ENCODE assay signal across 13 cellular contexts in genomic region chr19:40735003-40735771, GRCh38. TPM values are rescaled to one million over a fixed set of nuclear protein-coding genes. Genes with fewer than 3 reads are reported as not detected.
A peak's percentile ranks its signal among the peaks of the same experiment; 100 is the strongest.
DNase-seq lines count a peak whose midpoint lies in the region; ATAC-seq and TF ChIP-seq lines count a peak whose summit lies in the region.
"Had no signal": no experiment of that assay in that cellular context is flagged by ENCODE, and none has a peak within 500 bp of the region (broad histone marks: within the 10 kb centered on the region; RNA-seq: fewer than 3 reads in every experiment).

No MANE protein-coding gene starts in this region.

- no peak overlapping the region for H3K4me2 ChIP-seq in hepatocyte

- H2AFZ ChIP-seq in hepatocyte, result no peak overlapping the region

- TF ChIP-seq EP300 in stomach (IDR thresholded peaks at IDR 0.05), result no peak

- H3K27me3 ChIP-seq in hepatocyte (no peaks in the 10 kb centered on the region), stomach (no peaks in the 10 kb centered on the region)

- no peak overlapping the region for H3K4me3 ChIP-seq in HEK293 (ENCODE audit: low read depth, low read length)
- H3K4me3 ChIP-seq in hepatocyte, result no peak overlapping the region
- H3K4me3 ChIP-seq in stomach, result no peak overlapping the region

- no peaks in the 10 kb centered on the region for H3K9me3 ChIP-seq in HEK293 (ENCODE audit: control insufficient read depth, insufficient read depth, low read depth, low read length)
- no peaks in the 10 kb centered on the region for H3K9me3 ChIP-seq in hepatocyte (ENCODE audit: low read depth)
- no peaks in the 10 kb centered on the region for H3K9me3 ChIP-seq in stomach

- no peaks in the 10 kb centered on the region for H3K79me2 ChIP-seq in hepatocyte

- WGBS in hepatocyte (ENCODE audit: low lambda C conversion rate, missing lambda C conversion rate), result 80% methylated on average over 11 of the region's 11 CpGs
- 75 to 82% (median 77%) methylated on average over 11 of the region's 11 CpGs for WGBS in stomach, 5 donors

- no peak for TF ChIP-seq CTCF in HEK293 (tag by site-specific recombination; IDR thresholded peaks at IDR 0.05)
- TF ChIP-seq CTCF in RWPE1 (conservative IDR thresholded peaks at IDR 0.05; ENCODE audit: low read depth), result no peak
- no peak for TF ChIP-seq CTCF in hepatocyte (IDR thresholded peaks at IDR 0.05; ENCODE audit: poor library complexity)
- TF ChIP-seq CTCF in stomach (IDR thresholded peaks at IDR 0.05), result no peak

- H3K9me2 ChIP-seq in hepatocyte (replicated peaks; ENCODE audit: insufficient read depth), result no peaks in the 10 kb centered on the region

- CTCF ChIA-PET in HEK293 (lab: Yijun Ruan, JAX), result interaction anchor here (0.6 to 1.1 kb wide), 3 partner anchors 132 to 1219 kb away, joined by 3 read pairs; no protein-coding TSS in a partner anchor
- CTCF ChIA-PET in RWPE1 (lab: Yijun Ruan, JAX), result no interaction called here

- ATAC-seq in HG02623 (IDR thresholded peaks at IDR 0.05; ENCODE audit: unreplicated experiment) (no peak), HG02938 (IDR thresholded peaks at IDR 0.05; ENCODE audit: unreplicated experiment) (no peak)
- ATAC-seq: CD8-positive, alpha-beta T cell had no signal

- H4K20me1 ChIP-seq in hepatocyte (ENCODE audit: insufficient read depth, poor library complexity, severe bottlenecking), result no peaks in the 10 kb centered on the region

- DNase-seq in RWPE1 (ENCODE audit: low spot score) (no peak), hepatocyte (ENCODE audit: low spot score) (no peak), stomach (no peak)
- DNase-seq in activated T-cell treated with anti-CD3 and anti-CD28 coated beads, Interleukin-2, amount 50 U/mL, for 1 hour, result no peak
- DNase-seq: CD8-positive, alpha-beta T cell; NCI-H146; NCI-H2081 treated with DMSO at 0.1 percent for 48 hours; NCI-H524 had no signal

- no peaks in the 10 kb centered on the region for H3K4me1 ChIP-seq in HEK293 (ENCODE audit: control insufficient read depth, insufficient read depth, low read length)
- H3K4me1 ChIP-seq in hepatocyte (ENCODE audit: insufficient read depth), result no peaks in the 10 kb centered on the region
- peaks cover 0 to 23% (median 14%) of the 10 kb centered on the region in 4 donors for H3K4me1 ChIP-seq in stomach

- peaks cover 82 to 85% of the 10 kb centered on the region in 2 experiments for H3K36me3 ChIP-seq in HEK293 (ENCODE audit: control insufficient read depth in 2 of 2, insufficient read depth in 1 of 2, low read length in 2 of 2)
- no peaks in the 10 kb centered on the region for H3K36me3 ChIP-seq in hepatocyte (replicated peaks; ENCODE audit: insufficient read depth, low read depth)
- H3K36me3 ChIP-seq in stomach, result peaks cover 76 to 100% (median 100%) of the 10 kb centered on the region in 4 donors

- H3K27ac ChIP-seq in HEK293 (ENCODE audit: extremely low read depth, low read depth, low read length), result no peak overlapping the region
- H3K27ac ChIP-seq in RWPE1, result peak overlapping the region; percentile 63
- peak overlapping the region; percentile 28 for H3K27ac ChIP-seq in hepatocyte
- peak overlapping the region in 4 of 5 donors; percentile 3 to 43 (median 28) for H3K27ac ChIP-seq in stomach

- TF ChIP-seq POLR2A in stomach (IDR thresholded peaks at IDR 0.05), result no peak

- intact Hi-C loops in stomach (cut with DNase I; ENCODE audit: low total_unique reads), result no loop called here

- POLR2A ChIA-PET in HEK293 (lab: Yijun Ruan, JAX) (interaction anchor here (1.5 to 2.4 kb wide), 2 partner anchors 8 to 18 kb away, joined by 3 to 9 read pairs; partner anchors contain the start of genes COQ8B and ITPKC), RWPE1 (lab: Yijun Ruan, JAX; ENCODE audit: low non-redundant PET) (interaction anchor here (1.4 kb wide), 1 partner anchor 15 kb away, joined by 4 read pairs; the partner anchor contains the start of gene ACTMAP)

TF ChIP-seq in HEK293, 187 proteins besides CTCF, POLR2A, EP300 and RAD21:
- TF ChIP-seq SP3 (tag by site-specific recombination; IDR thresholded peaks at IDR 0.05), result no peak
- no peak for TF ChIP-seq ZNF426 (tag by site-specific recombination; IDR thresholded peaks at IDR 0.05)
- no peak for TF ChIP-seq GLIS2 (tag by site-specific recombination; IDR thresholded peaks at IDR 0.05)
- no peak for TF ChIP-seq ZNF19 (tag by site-specific recombination; IDR thresholded peaks at IDR 0.05; ENCODE audit: low read depth)
- TF ChIP-seq, protein P1, sequence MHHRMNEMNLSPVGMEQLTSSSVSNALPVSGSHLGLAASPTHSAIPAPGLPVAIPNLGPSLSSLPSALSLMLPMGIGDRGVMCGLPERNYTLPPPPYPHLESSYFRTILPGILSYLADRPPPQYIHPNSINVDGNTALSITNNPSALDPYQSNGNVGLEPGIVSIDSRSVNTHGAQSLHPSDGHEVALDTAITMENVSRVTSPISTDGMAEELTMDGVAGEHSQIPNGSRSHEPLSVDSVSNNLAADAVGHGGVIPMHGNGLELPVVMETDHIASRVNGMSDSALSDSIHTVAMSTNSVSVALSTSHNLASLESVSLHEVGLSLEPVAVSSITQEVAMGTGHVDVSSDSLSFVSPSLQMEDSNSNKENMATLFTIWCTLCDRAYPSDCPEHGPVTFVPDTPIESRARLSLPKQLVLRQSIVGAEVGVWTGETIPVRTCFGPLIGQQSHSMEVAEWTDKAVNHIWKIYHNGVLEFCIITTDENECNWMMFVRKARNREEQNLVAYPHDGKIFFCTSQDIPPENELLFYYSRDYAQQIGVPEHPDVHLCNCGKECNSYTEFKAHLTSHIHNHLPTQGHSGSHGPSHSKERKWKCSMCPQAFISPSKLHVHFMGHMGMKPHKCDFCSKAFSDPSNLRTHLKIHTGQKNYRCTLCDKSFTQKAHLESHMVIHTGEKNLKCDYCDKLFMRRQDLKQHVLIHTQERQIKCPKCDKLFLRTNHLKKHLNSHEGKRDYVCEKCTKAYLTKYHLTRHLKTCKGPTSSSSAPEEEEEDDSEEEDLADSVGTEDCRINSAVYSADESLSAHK (tag by site-specific recombination; IDR thresholded peaks at IDR 0.05), result no peak
- peak; percentile 88 for TF ChIP-seq KLF1 (tag by site-specific recombination; IDR thresholded peaks at IDR 0.05)
TF ChIP-seq in HEK293: peak in this region for 1.

RNA-seq across cellular contexts. Expression of gene ACTMAP, which starts 15.1 kb away (rescaled TPM):
- 3.2 and 3.8 TPM in 2 replicates for total RNA-seq in hepatocyte
- 14.8 and 19.1 TPM in 2 replicates for polyA plus RNA-seq in hepatocyte
- 10 to 100 TPM in 2 of 5 donors, 1 to 10 TPM in 2, under 1 TPM in 1; 0.73 to 24.6 (median 8.2) TPM for total RNA-seq in stomach
- polyA plus RNA-seq in stomach, result 1 to 10 TPM; 5.5 to 9.7 (median 8.2) TPM

RNA-seq across cellular contexts. Expression of gene SNRPA, which starts 15.8 kb away (rescaled TPM):
- total RNA-seq in hepatocyte (25.1 and 33.2 TPM in 2 replicates), stomach (100 to 1,000 TPM in 2 of 5 donors, 10 to 100 TPM in 2, 1 to 10 TPM in 1; 4.9 to 258 (median 46.0) TPM)
- polyA plus RNA-seq in hepatocyte (86.9 and 95.0 TPM in 2 replicates), stomach (10 to 100 TPM; 33.1 to 74.6 (median 71.6) TPM)

RNA-seq across cellular contexts. Expression of gene ITPKC, which starts 18.3 kb away (rescaled TPM):
- 52.3 and 52.9 TPM in 2 replicates for total RNA-seq in hepatocyte
- polyA plus RNA-seq in hepatocyte, result 67.6 and 75.8 TPM in 2 replicates
- 10 to 100 TPM; 17.8 to 84.0 (median 31.4) TPM for total RNA-seq in stomach
- 10 to 100 TPM; 19.7 to 32.2 (median 20.5) TPM for polyA plus RNA-seq in stomach

RNA-seq across cellular contexts. Expression of gene COQ8B, which starts 18.5 kb away (rescaled TPM):
- total RNA-seq in hepatocyte (46.2 and 49.2 TPM in 2 replicates), stomach (10 to 100 TPM; 40.9 to 91.5 (median 52.3) TPM)
- polyA plus RNA-seq in hepatocyte (40.2 and 40.7 TPM in 2 replicates), stomach (10 to 100 TPM; 26.9 to 35.2 (median 29.2) TPM)

RNA-seq across cellular contexts. Expression of gene MIA, which starts 40.1 kb away (rescaled TPM):
- 0.88 TPM in 1 of 2 replicates, not detected in the other for total RNA-seq in hepatocyte
- polyA plus RNA-seq in hepatocyte, result 0.86 and 2.0 TPM in 2 replicates
- total RNA-seq in stomach, result 1 to 10 TPM in 2 of 5 donors, not detected in 3; 2.9 to 8.1 TPM
- polyA plus RNA-seq in stomach, result 10 to 100 TPM in 1 of 3 donors, 1 to 10 TPM in 1, not detected in 1; 2.8 to 10.1 TPM
- total RNA-seq: CD8-positive, alpha-beta T cell; H1 had no signal
- polyA plus RNA-seq: BJ, H1 had no signal
